ENCODE assay signal across 1 cellular context in the genomic region with DNA sequence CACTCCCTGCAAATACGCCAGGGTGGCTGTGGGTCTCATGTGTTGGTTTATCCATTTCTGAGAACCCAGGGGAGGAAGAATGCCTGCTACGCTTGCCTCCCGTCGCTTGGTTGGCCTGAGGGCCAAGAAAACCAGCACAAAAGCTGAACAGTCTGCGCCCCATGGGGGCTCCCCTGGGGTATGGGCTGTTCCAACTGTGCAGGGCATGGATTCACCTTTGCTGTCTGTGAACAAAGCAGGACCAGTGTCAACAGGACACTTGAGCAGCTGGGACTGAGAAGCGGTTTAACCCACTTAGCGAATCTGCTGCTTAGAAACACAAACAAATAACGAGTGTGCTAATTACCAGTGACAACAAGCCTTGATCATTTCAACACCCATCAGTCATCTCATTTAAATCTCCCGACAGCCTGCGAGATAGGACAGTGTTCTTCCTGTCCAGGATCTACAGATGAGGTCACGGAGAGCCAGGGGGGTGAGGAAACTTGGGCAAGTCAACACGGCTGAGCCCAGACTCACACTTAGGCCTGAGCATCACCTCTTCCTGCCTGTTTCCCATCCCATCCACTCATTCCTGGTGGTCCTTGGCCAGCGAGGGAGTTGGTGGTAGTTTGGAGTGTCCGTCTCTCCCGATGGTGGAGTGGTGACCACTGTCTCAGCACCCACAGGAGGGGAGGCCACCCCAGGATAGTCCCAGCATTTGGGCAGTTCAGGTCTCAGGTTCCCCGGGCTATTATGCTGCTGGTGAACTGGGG.
TF ChIP-seq lines count a peak whose summit lies in the region.

No MANE protein-coding gene starts in this region.

TF ChIP-seq in IMR-90, 13 proteins besides CTCF, POLR2A, EP300 and RAD21 (continued from another document):
- TF ChIP-seq, protein P1, sequence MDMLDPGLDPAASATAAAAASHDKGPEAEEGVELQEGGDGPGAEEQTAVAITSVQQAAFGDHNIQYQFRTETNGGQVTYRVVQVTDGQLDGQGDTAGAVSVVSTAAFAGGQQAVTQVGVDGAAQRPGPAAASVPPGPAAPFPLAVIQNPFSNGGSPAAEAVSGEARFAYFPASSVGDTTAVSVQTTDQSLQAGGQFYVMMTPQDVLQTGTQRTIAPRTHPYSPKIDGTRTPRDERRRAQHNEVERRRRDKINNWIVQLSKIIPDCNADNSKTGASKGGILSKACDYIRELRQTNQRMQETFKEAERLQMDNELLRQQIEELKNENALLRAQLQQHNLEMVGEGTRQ (IDR thresholded peaks at IDR 0.05; ENCODE audit: low read depth, low read length), result no peak
- TF ChIP-seq BHLHE40 (IDR thresholded peaks at IDR 0.05; ENCODE audit: low read depth, low read length) (no peak), MAFK (IDR thresholded peaks at IDR 0.05; ENCODE audit: low read depth, low read length) (no peak), CEBPB (IDR thresholded peaks at IDR 0.05; ENCODE audit: low read depth, low read length) (no peak)
